ENCODE assay signal across 8 cellular contexts in genomic region chrX:1249101-1249887, GRCh38. TPM values are rescaled to one million over a fixed set of nuclear protein-coding genes. Genes with fewer than 3 reads are reported as not detected.
DNase-seq lines count a peak whose midpoint lies in the region; ATAC-seq and TF ChIP-seq lines count a peak whose summit lies in the region.

No MANE protein-coding gene starts in this region.

- H3K27me3 Mint-ChIP-seq in CD8-positive, alpha-beta memory T cell, result peaks cover 0 to 4% of the 10 kb centered on the region in 2 donors

- H3K27ac Mint-ChIP-seq in CD8-positive, alpha-beta memory T cell, result peak overlapping the region in 7 of 8 donors; percentile 24 to 93 (median 75)

- DNase-seq in CD8-positive, alpha-beta memory T cell, result peak in 2 of 5 donors; percentile 11 to 49
- DNase-seq in left kidney (ENCODE audit: low read depth, low spot score), result peak; percentile 86
- DNase-seq in stimulated activated naive CD8-positive, alpha-beta T cell treated with anti-CD3 and anti-CD28 coated beads, Interleukin-15, Interleukin-2, amounts not matched to agents 100 U/mL and 50 U/mL, for 24 hours, result peak; percentile 57
- no peak for DNase-seq in NCI-H2081 (lab: John Stamatoyannopoulos, UW)
- no peak for DNase-seq in NCI-H526 treated with DMSO at 0.1 percent for 48 hours (lab: John Stamatoyannopoulos, UW)

- no peaks in the 10 kb centered on the region for H4K20me1 ChIP-seq in Loucy (ENCODE audit: insufficient read depth, low read length, poor library complexity, severe bottlenecking)

- H3K4me3 ChIP-seq in CD8-positive, alpha-beta memory T cell (ENCODE audit: low read length), result peak overlapping the region; percentile 65
- H3K4me3 ChIP-seq in Loucy (ENCODE audit: low read length, poor library complexity, severe bottlenecking), result peak overlapping the region; percentile 67

- ATAC-seq in stimulated activated naive CD8-positive, alpha-beta T cell treated with anti-CD3 and anti-CD28 coated beads, Interleukin-15, Interleukin-2, amounts not matched to agents 100 U/mL and 50 U/mL, for 24 hours, result peak; percentile 61
- ATAC-seq in GM18858 (IDR thresholded peaks at IDR 0.05; ENCODE audit: unreplicated experiment), result no peak

- peaks cover 18% of the 10 kb centered on the region for H3K4me1 ChIP-seq in CD8-positive, alpha-beta memory T cell (ENCODE audit: insufficient read depth, low read length)
- peaks cover 11% of the 10 kb centered on the region for H3K4me1 ChIP-seq in Loucy (ENCODE audit: insufficient read depth, low read length, poor library complexity, severe bottlenecking)

- H3K27ac ChIP-seq in CD8-positive, alpha-beta memory T cell (ENCODE audit: low read depth, low read length), result no peak overlapping the region
- H3K27ac ChIP-seq in angular gyrus (ENCODE audit: low read depth, low read length), result peak overlapping the region; percentile 3

- no peaks in the 10 kb centered on the region for H3K9me3 ChIP-seq in CD8-positive, alpha-beta memory T cell (ENCODE audit: low read length)
- H3K9me3 ChIP-seq in Loucy (ENCODE audit: insufficient read depth, low read depth, low read length), result no peaks in the 10 kb centered on the region

- 0 out of 2 replicates have a peak overlapping the region, but pooled peaks have one; percentile 41 for H2AFZ ChIP-seq in Loucy (ENCODE audit: low read length)

- H3K9ac ChIP-seq in Loucy (ENCODE audit: low read depth, low read length, poor library complexity, severe bottlenecking), result peak overlapping the region; percentile 73

- H3K9me3 Mint-ChIP-seq in CD8-positive, alpha-beta memory T cell, result peaks cover 0 to 6% (median 0%) of the 10 kb centered on the region in 5 donors

- H3K9me2 ChIP-seq in Loucy (replicated peaks; ENCODE audit: low read depth, low read length), result no peaks in the 10 kb centered on the region

- POLR2A ChIA-PET in CD8-positive, alpha-beta memory T cell (lab: Charles Lee), result no interaction called here

- H3K36me3 ChIP-seq in CD8-positive, alpha-beta memory T cell (ENCODE audit: insufficient read depth, low read length), result no peaks in the 10 kb centered on the region
- no peaks in the 10 kb centered on the region for H3K36me3 ChIP-seq in Loucy (ENCODE audit: insufficient read depth, low read length)

- peak overlapping the region; percentile 71 for H3K4me2 ChIP-seq in Loucy (ENCODE audit: low read depth, low read length, poor library complexity, severe bottlenecking)

- H3K27me3 ChIP-seq in CD8-positive, alpha-beta memory T cell (ENCODE audit: insufficient read depth, low read length, poor library complexity, severe bottlenecking), result no peaks in the 10 kb centered on the region
- no peaks in the 10 kb centered on the region for H3K27me3 ChIP-seq in Loucy (ENCODE audit: insufficient read depth, low read length, poor library complexity, severe bottlenecking)

- peaks cover 14 to 23% (median 19%) of the 10 kb centered on the region in 3 donors for H3K4me1 Mint-ChIP-seq in CD8-positive, alpha-beta memory T cell

- peak overlapping the region in 4 of 7 donors; percentile 43 to 48 (median 44) for H3K4me3 Mint-ChIP-seq in CD8-positive, alpha-beta memory T cell

- CTCF ChIA-PET in CD8-positive, alpha-beta memory T cell (lab: Charles Lee), result no interaction called here

- H3K79me2 ChIP-seq in Loucy (ENCODE audit: insufficient read depth, low read length), result no peaks in the 10 kb centered on the region

- no peak for TF ChIP-seq CTCF in Loucy (conservative IDR thresholded peaks at IDR 0.05; ENCODE audit: low read length)

- H3F3A ChIP-seq in Loucy (ENCODE audit: low read depth), result 0 out of 2 replicates have a peak, but pooled peaks cover 2% of the 10 kb centered on the region

- peaks cover 0 to 2% (median 0%) of the 10 kb centered on the region in 3 donors for H3K36me3 Mint-ChIP-seq in CD8-positive, alpha-beta memory T cell

RNA-seq across cellular contexts. Expression of gene CSF2RA, which starts 19.3 kb away (rescaled TPM):
- total RNA-seq in CD8-positive, alpha-beta memory T cell, result under 1 TPM; 0.42 to 0.47 TPM
- not detected for polyA plus RNA-seq in CD8-positive, alpha-beta memory T cell

RNA-seq across cellular contexts. Expression of gene CRLF2, which starts 36.8 kb away (rescaled TPM):
- under 1 TPM; 0.13 to 0.22 TPM for total RNA-seq in CD8-positive, alpha-beta memory T cell
- polyA plus RNA-seq in CD8-positive, alpha-beta memory T cell, result not detected

Comparison
In these comparisons a context has a peak if more than half of its experiments do, and no peak if none do; other contexts are left out.
1. DNase-seq: peak in left kidney (single experiment) and stimulated activated naive CD8-positive, alpha-beta T cell treated with anti-CD3 and anti-CD28 coated beads, Interleukin-15, Interleukin-2, amounts not matched to agents 100 U/mL and 50 U/mL, for 24 hours (single experiment); none in NCI-H2081 (0 of 2) and NCI-H526 treated with DMSO at 0.1 percent for 48 hours (single experiment).